28 cellular contexts compared by ENCODE assay signal in the genomic region with DNA sequence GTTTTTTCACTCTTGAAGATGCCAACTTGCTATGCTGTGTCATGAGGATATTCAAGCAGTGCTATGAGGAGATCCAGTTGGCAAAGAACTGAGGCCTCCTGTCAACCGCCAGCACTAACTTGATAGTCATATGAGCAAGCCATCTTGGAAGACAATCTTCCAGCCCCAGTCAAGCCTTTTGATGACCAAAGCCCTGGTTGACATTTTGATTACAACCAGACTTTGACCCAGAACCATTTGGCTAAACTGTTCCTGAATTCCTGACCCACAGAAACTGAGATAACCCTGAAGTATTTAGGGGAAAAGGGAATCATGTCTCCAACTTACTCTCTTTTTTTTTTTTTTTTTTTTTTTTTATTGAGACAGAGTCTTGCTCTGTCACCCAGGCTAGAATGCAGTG.
"Had no signal": no experiment of that assay in that cellular context is flagged by ENCODE, and none has a peak within 500 bp of the region (broad histone marks: within the 10 kb centered on the region; RNA-seq: fewer than 3 reads in every experiment).

No MANE protein-coding gene starts in this region.

- H3K36me3 Mint-ChIP-seq: activated naive CD4-positive, alpha-beta T cell treated with anti-CD3 and anti-CD28 coated beads, Interleukin-2, amount 50 U/mL, for 72 hours had no signal

- H3K27ac ChIP-seq: ascending aorta, breast epithelium, cardiac muscle cell, colonic mucosa, foreskin keratinocyte, gastrocnemius medialis had no signal

- H3K4me3 Mint-ChIP-seq: activated CD4-positive, alpha-beta memory T cell treated with anti-CD3 and anti-CD28 coated beads for 36 hours; activated CD4-positive, alpha-beta T cell treated with anti-CD3 and anti-CD28 coated beads for 36 hours; activated CD4-positive, alpha-beta T cell treated with anti-CD3 and anti-CD28 coated beads, Interleukin-2, amount 10 ng/mL, durations not matched to agents 24 days and 14 days; activated CD8-positive, alpha-beta memory T cell treated with anti-CD3 and anti-CD28 coated beads, Interleukin-2, amount 10 ng/mL, durations not matched to agents 7 days and 5 days; activated CD8-positive, alpha-beta T cell treated with anti-CD3 and anti-CD28 coated beads, Interleukin-2, amount 10 ng/mL, durations not matched to agents 7 days and 5 days; activated naive CD4-positive, alpha-beta T cell treated with anti-CD3 and anti-CD28 coated beads, Interleukin-2, amount 10 ng/mL, durations not matched to agents 7 days and 5 days; activated naive CD8-positive, alpha-beta T cell treated with anti-CD3 and anti-CD28 coated beads, Interleukin-2, amount 10 ng/mL, durations not matched to agents 7 days and 5 days; activated T-cell treated with anti-CD3 and anti-CD28 coated beads, Interleukin-2, amount 50 U/mL, for 72 hours; brain had no signal

- H3K4me1 ChIP-seq: ascending aorta, breast epithelium, colonic mucosa, gastrocnemius medialis had no signal

- H3K4me1 Mint-ChIP-seq: activated CD4-positive, alpha-beta T cell treated with anti-CD3 and anti-CD28 coated beads for 36 hours; activated CD4-positive, alpha-beta T cell treated with anti-CD3 and anti-CD28 coated beads, Interleukin-2, amount 10 ng/mL, durations not matched to agents 24 days and 14 days; activated CD8-positive, alpha-beta memory T cell treated with anti-CD3 and anti-CD28 coated beads, Interleukin-2, amount 10 ng/mL, durations not matched to agents 7 days and 5 days; activated naive CD4-positive, alpha-beta T cell treated with anti-CD3 and anti-CD28 coated beads, Interleukin-2, amount 10 ng/mL, durations not matched to agents 7 days and 5 days; activated naive CD8-positive, alpha-beta T cell treated with anti-CD3 and anti-CD28 coated beads, Interleukin-2, amount 10 ng/mL, durations not matched to agents 7 days and 5 days; brain had no signal

- DNase-seq: activated CD4-positive, alpha-beta memory T cell treated with anti-CD3 and anti-CD28 coated beads for 36 hours; activated CD4-positive, alpha-beta T cell treated with anti-CD3 and anti-CD28 coated beads for 36 hours; activated CD4-positive, alpha-beta T cell treated with anti-CD3 and anti-CD28 coated beads, Interleukin-2, amount 10 ng/mL, durations not matched to agents 24 days and 14 days; activated CD4-positive, CD25-positive, alpha-beta regulatory T cell; activated CD4-positive, CD25-positive, alpha-beta regulatory T cell treated with anti-CD3 and anti-CD28 coated beads, Interleukin-2, amount 50 U/mL, for 72 hours; activated CD8-positive, alpha-beta memory T cell treated with anti-CD3 and anti-CD28 coated beads, Interleukin-2, amount 10 ng/mL, durations not matched to agents 7 days and 5 days; activated CD8-positive, alpha-beta memory T cell treated with anti-CD3 and anti-CD28 coated beads, Interleukin-2, amount 50 U/mL, for 4 hours; activated CD8-positive, alpha-beta T cell treated with anti-CD3 and anti-CD28 coated beads, Interleukin-2, amount 10 ng/mL, durations not matched to agents 7 days and 5 days; activated gamma-delta T cell; activated naive CD4-positive, alpha-beta T cell; activated naive CD4-positive, alpha-beta T cell treated with anti-CD3 and anti-CD28 coated beads, Interleukin-2, amount 10 ng/mL, durations not matched to agents 7 days and 5 days; activated naive CD8-positive, alpha-beta T cell treated with anti-CD3 and anti-CD28 coated beads, Interleukin-2, amount 10 ng/mL, durations not matched to agents 7 days and 5 days; activated T-cell treated with anti-CD3 and anti-CD28 coated beads, Interleukin-2, amount 50 U/mL, for 1 hour; activated T-cell treated with anti-CD3 and anti-CD28 coated beads, Interleukin-2, amount 50 U/mL, for 72 hours; central memory CD4-positive, alpha-beta T cell; cerebellar nuclear complex; colonic mucosa; effector CD8-positive, alpha-beta T cell; foreskin keratinocyte; gastrocnemius medialis; glutamatergic neuron; T-helper 2 cell had no signal

- H3K4me3 ChIP-seq: ascending aorta, breast epithelium, cardiac muscle cell, colonic mucosa, gastrocnemius medialis had no signal

- H3K27me3 ChIP-seq: ascending aorta, breast epithelium, cardiac muscle cell, colonic mucosa, foreskin keratinocyte, gastrocnemius medialis had no signal

- H3K27ac Mint-ChIP-seq: activated CD4-positive, alpha-beta memory T cell treated with anti-CD3 and anti-CD28 coated beads for 36 hours; activated CD4-positive, alpha-beta T cell treated with anti-CD3 and anti-CD28 coated beads for 36 hours; activated CD4-positive, alpha-beta T cell treated with anti-CD3 and anti-CD28 coated beads, Interleukin-2, amount 10 ng/mL, durations not matched to agents 24 days and 14 days; activated CD8-positive, alpha-beta memory T cell treated with anti-CD3 and anti-CD28 coated beads, Interleukin-2, amount 10 ng/mL, durations not matched to agents 7 days and 5 days; activated CD8-positive, alpha-beta T cell treated with anti-CD3 and anti-CD28 coated beads, Interleukin-2, amount 10 ng/mL, durations not matched to agents 7 days and 5 days; activated naive CD4-positive, alpha-beta T cell treated with anti-CD3 and anti-CD28 coated beads, Interleukin-2, amount 10 ng/mL, durations not matched to agents 7 days and 5 days; activated naive CD4-positive, alpha-beta T cell treated with anti-CD3 and anti-CD28 coated beads, Interleukin-2, amount 50 U/mL, for 72 hours; activated naive CD8-positive, alpha-beta T cell treated with anti-CD3 and anti-CD28 coated beads, Interleukin-2, amount 10 ng/mL, durations not matched to agents 7 days and 5 days; activated T-cell treated with anti-CD3 and anti-CD28 coated beads, Interleukin-2, amount 50 U/mL, for 72 hours; brain had no signal

- ATAC-seq: activated CD4-positive, alpha-beta T cell treated with anti-CD3 and anti-CD28 coated beads for 36 hours; activated CD8-positive, alpha-beta memory T cell treated with anti-CD3 and anti-CD28 coated beads, Interleukin-2, amount 10 ng/mL, durations not matched to agents 7 days and 5 days; activated CD8-positive, alpha-beta T cell treated with anti-CD3 and anti-CD28 coated beads, Interleukin-2, amount 10 ng/mL, durations not matched to agents 7 days and 5 days; activated naive CD4-positive, alpha-beta T cell treated with anti-CD3 and anti-CD28 coated beads, Interleukin-2, amount 50 U/mL, for 72 hours; activated T-cell treated with anti-CD3 and anti-CD28 coated beads, Interleukin-2, amount 50 U/mL, for 72 hours; esophagus mucosa; foreskin keratinocyte; gastrocnemius medialis had no signal

- H3K36me3 ChIP-seq: breast epithelium, colonic mucosa, gastrocnemius medialis had no signal

- H3K9me3 Mint-ChIP-seq: activated CD4-positive, alpha-beta memory T cell treated with anti-CD3 and anti-CD28 coated beads for 36 hours; activated CD4-positive, alpha-beta T cell treated with anti-CD3 and anti-CD28 coated beads, Interleukin-2, amount 10 ng/mL, durations not matched to agents 24 days and 14 days; activated naive CD4-positive, alpha-beta T cell treated with anti-CD3 and anti-CD28 coated beads, Interleukin-2, amount 10 ng/mL, durations not matched to agents 7 days and 5 days; activated naive CD4-positive, alpha-beta T cell treated with anti-CD3 and anti-CD28 coated beads, Interleukin-2, amount 50 U/mL, for 72 hours; activated naive CD8-positive, alpha-beta T cell treated with anti-CD3 and anti-CD28 coated beads, Interleukin-2, amount 10 ng/mL, durations not matched to agents 7 days and 5 days; activated T-cell treated with anti-CD3 and anti-CD28 coated beads, Interleukin-2, amount 50 U/mL, for 72 hours; brain had no signal

- H3K9me3 ChIP-seq: ascending aorta, breast epithelium, colonic mucosa, gastrocnemius medialis had no signal

- H3K27me3 Mint-ChIP-seq: activated CD4-positive, alpha-beta memory T cell treated with anti-CD3 and anti-CD28 coated beads for 36 hours; activated CD4-positive, alpha-beta T cell treated with anti-CD3 and anti-CD28 coated beads for 36 hours; activated CD4-positive, alpha-beta T cell treated with anti-CD3 and anti-CD28 coated beads, Interleukin-2, amount 10 ng/mL, durations not matched to agents 24 days and 14 days; activated CD8-positive, alpha-beta memory T cell treated with anti-CD3 and anti-CD28 coated beads, Interleukin-2, amount 10 ng/mL, durations not matched to agents 7 days and 5 days; activated naive CD4-positive, alpha-beta T cell treated with anti-CD3 and anti-CD28 coated beads, Interleukin-2, amount 10 ng/mL, durations not matched to agents 7 days and 5 days had no signal
